In genomic region chr3:47193871-47194859, GRCh38 we compare ENCODE assay signal across 31 cellular contexts. TPM values are rescaled to one million over a fixed set of nuclear protein-coding genes. Genes with fewer than 3 reads are reported as not detected.
DNase-seq lines count a peak whose midpoint lies in the region; ATAC-seq and TF ChIP-seq lines count a peak whose summit lies in the region.
"Had no signal": no experiment of that assay in that cellular context is flagged by ENCODE, and none has a peak within 500 bp of the region (broad histone marks: within the 10 kb centered on the region; RNA-seq: fewer than 3 reads in every experiment).

No MANE protein-coding gene starts in this region.

- CTCF ChIA-PET in mammary epithelial cell (lab: Charles Lee; ENCODE audit: low non-redundant PET): no interaction called here
- CTCF ChIA-PET in CD4-positive, alpha-beta memory T cell (lab: Charles Lee; ENCODE audit: partially characterized antibody): no interaction called here

- no peak overlapping the region for H2AFZ ChIP-seq in mammary epithelial cell (ENCODE audit: low read depth, low read length)
- H2AFZ ChIP-seq: parathyroid adenoma had no signal

- no peak overlapping the region for H3K4me2 ChIP-seq in mammary epithelial cell (ENCODE audit: insufficient read depth, low read depth, low read length)

- H3K9me3 ChIP-seq in mammary epithelial cell (replicated peaks; ENCODE audit: insufficient read depth, low read length): no peaks in the 10 kb centered on the region
- no peaks in the 10 kb centered on the region for H3K9me3 ChIP-seq in CD4-positive, alpha-beta memory T cell (ENCODE audit: control insufficient read depth in 1 of 2, low read length in 2 of 2)
- H3K9me3 ChIP-seq: gastroesophageal sphincter, lower lobe of right lung, thoracic aorta, uterus had no signal

- TF ChIP-seq CTCF in AG10803 (conservative IDR thresholded peaks at IDR 0.05; ENCODE audit: low read length) (no peak), mammary epithelial cell (conservative IDR thresholded peaks at IDR 0.05 in 1 of 2, IDR thresholded peaks at IDR 0.05 in 1 of 2; ENCODE audit: extremely low read depth in 1 of 2, insufficient read depth in 1 of 2, low read depth in 1 of 2, low read length in 2 of 2) (no peak), fibroblast of the aortic adventitia (IDR thresholded peaks at IDR 0.05; ENCODE audit: insufficient read depth, low read length) (no peak)

- WGBS in mammary epithelial cell (ENCODE audit: low coverage, missing lambda C conversion rate): 100% methylated on average over 4 of the region's 4 CpGs

- no peak overlapping the region for H3K27ac Mint-ChIP-seq in CD4-positive, alpha-beta memory T cell
- H3K27ac Mint-ChIP-seq: activated CD4-positive, alpha-beta T cell treated with anti-CD3 and anti-CD28 coated beads, Interleukin-2, amount 10 ng/mL, durations not matched to agents 7 days and 5 days; T-helper 1 cell treated with Interleukin-12 subunit alpha and Interleukin-12 subunit beta and Interleukin-4 antibody, amounts not matched to agents 30 μg/mL and 1 μg/mL, for 36 hours had no signal

- H3K27me3 ChIP-seq in mammary epithelial cell (ENCODE audit: insufficient read depth, low read length): no peaks in the 10 kb centered on the region
- no peaks in the 10 kb centered on the region for H3K27me3 ChIP-seq in CD4-positive, alpha-beta memory T cell (ENCODE audit: insufficient read depth, low read length)
- H3K27me3 ChIP-seq: gastroesophageal sphincter, uterus had no signal

- H3K79me2 ChIP-seq in mammary epithelial cell (ENCODE audit: insufficient read depth, low read length): no peaks in the 10 kb centered on the region
- H3K79me2 ChIP-seq: parathyroid adenoma had no signal

- in situ Hi-C loops in mammary epithelial cell (cut with MboI; ENCODE audit: low sequenced_read_pairs in 2 of 2): no loop called here

- DNase-seq in AG10803 (ENCODE audit: low read depth) (peak; percentile 23), LHCN-M2 (ENCODE audit: low read depth) (peak; percentile 23), mammary epithelial cell (peak; percentile 1), fibroblast of the aortic adventitia (ENCODE audit: low read depth) (peak; percentile 40)
- DNase-seq in activated CD4-positive, alpha-beta T cell treated with anti-CD3 and anti-CD28 coated beads for 4 hours: no peak
- DNase-seq in CD4-positive, alpha-beta memory T cell: no peak
- no peak for DNase-seq in activated CD4-positive, alpha-beta T cell treated with anti-CD3 and anti-CD28 coated beads for 48 hours
- DNase-seq: activated CD4-positive, alpha-beta T cell treated with anti-CD3 and anti-CD28 coated beads, Interleukin-2, amount 10 ng/mL, durations not matched to agents 7 days and 5 days; activated naive CD4-positive, alpha-beta T cell treated with Interleukin-2 at 50 U/mL for 16 hours; activated T-cell treated with anti-CD3 and anti-CD28 coated beads, Interleukin-2, amount 50 U/mL, for 48 hours; amygdala; COR-L47; DND-41; islet precursor cell; KG1; lower lobe of right lung; NCI-H1694 treated with DMSO at 0.1 percent for 48 hours; NCI-H2171 treated with DMSO at 0.1 percent for 48 hours; NCI-H526 treated with DMSO at 0.1 percent for 48 hours; right cardiac atrium; stimulated activated naive CD8-positive, alpha-beta T cell treated with anti-CD3 and anti-CD28 coated beads, Interleukin-15, Interleukin-2, amounts not matched to agents 100 U/mL and 50 U/mL, for 24 hours; uterus had no signal

- H3K36me3 Mint-ChIP-seq in CD4-positive, alpha-beta memory T cell: peaks cover 0 to 18% of the 10 kb centered on the region in 2 donors

- POLR2A ChIA-PET in CD4-positive, alpha-beta memory T cell (lab: Charles Lee; ENCODE audit: partially characterized antibody): no interaction called here

- intact Hi-C loops in mammary epithelial cell (cut with micrococcal nuclease): no loop called here
- intact Hi-C loops in CD4-positive, alpha-beta memory T cell (cut with micrococcal nuclease): no loop called here

- no peak for ATAC-seq in HG03159 (IDR thresholded peaks at IDR 0.05; ENCODE audit: unreplicated experiment)
- ATAC-seq: gastroesophageal sphincter; HCT116; lower lobe of right lung; right cardiac atrium; stimulated activated naive CD8-positive, alpha-beta T cell treated with anti-CD3 and anti-CD28 coated beads, Interleukin-15, Interleukin-2, amounts not matched to agents 100 U/mL and 50 U/mL, for 24 hours had no signal

- H3K4me3 ChIP-seq in AG10803 (ENCODE audit: low read length) (no peak overlapping the region), mammary epithelial cell (replicated peaks in 1 of 3; ENCODE audit: insufficient read depth in 1 of 3, low read depth in 2 of 3, low read length in 3 of 3) (no peak overlapping the region), fibroblast of the aortic adventitia (ENCODE audit: low read depth, low read length) (no peak overlapping the region)
- H3K4me3 ChIP-seq in CD4-positive, alpha-beta memory T cell (ENCODE audit: low read length in 2 of 2): no peak overlapping the region
- H3K4me3 ChIP-seq: gastroesophageal sphincter, lower lobe of right lung, SK-N-MC, thoracic aorta, uterus had no signal

- H3K4me1 Mint-ChIP-seq in CD4-positive, alpha-beta memory T cell: no peaks in the 10 kb centered on the region
- H3K4me1 Mint-ChIP-seq: activated CD4-positive, alpha-beta T cell treated with anti-CD3 and anti-CD28 coated beads, Interleukin-2, amount 10 ng/mL, durations not matched to agents 7 days and 5 days; neural crest cell had no signal

- no peak overlapping the region for H3K9ac ChIP-seq in mammary epithelial cell (ENCODE audit: insufficient read depth, low read length)
- H3K9ac ChIP-seq: parathyroid adenoma had no signal

- H3K4me1 ChIP-seq in mammary epithelial cell (ENCODE audit: insufficient read depth, low read length): no peaks in the 10 kb centered on the region
- H3K4me1 ChIP-seq in CD4-positive, alpha-beta memory T cell (ENCODE audit: insufficient read depth, low read length): no peaks in the 10 kb centered on the region
- H3K4me1 ChIP-seq: gastroesophageal sphincter, lower lobe of right lung, parathyroid adenoma, uterus had no signal

- H4K20me1 ChIP-seq in mammary epithelial cell (ENCODE audit: insufficient read depth, low read length): no peaks in the 10 kb centered on the region

- BruUV-seq in mammary epithelial cell (replicated peaks; lab: Mats Ljungman, UMichigan): no TSS peak

- H3K27ac ChIP-seq in mammary epithelial cell (ENCODE audit: insufficient read depth, low read depth, low read length): no peak overlapping the region
- H3K27ac ChIP-seq in CD4-positive, alpha-beta memory T cell (ENCODE audit: low read depth, low read length): no peak overlapping the region
- H3K27ac ChIP-seq: gastroesophageal sphincter, lower lobe of right lung, parathyroid adenoma, RWPE1, SK-N-MC, thoracic aorta, uterus had no signal

- peaks cover 0 to 4% (median 1%) of the 10 kb centered on the region in 8 donors for H3K9me3 Mint-ChIP-seq in CD4-positive, alpha-beta memory T cell
- H3K9me3 Mint-ChIP-seq: neural crest cell; T-helper 1 cell treated with Interleukin-12 subunit alpha and Interleukin-12 subunit beta and Interleukin-4 antibody, amounts not matched to agents 30 μg/mL and 1 μg/mL, for 36 hours had no signal

- dilution Hi-C loops in mammary epithelial cell (cut with HindIII; ENCODE audit: low sequenced_read_pairs): loop anchor here (5.0 kb wide), 1 partner anchor 87 kb away; no protein-coding TSS in a partner anchor

- H3K4me3 Mint-ChIP-seq in CD4-positive, alpha-beta memory T cell: no peak overlapping the region
- H3K4me3 Mint-ChIP-seq: activated CD4-positive, alpha-beta T cell treated with anti-CD3 and anti-CD28 coated beads, Interleukin-2, amount 10 ng/mL, durations not matched to agents 7 days and 5 days; neural crest cell; T-helper 1 cell treated with Interleukin-12 subunit alpha and Interleukin-12 subunit beta and Interleukin-4 antibody, amounts not matched to agents 30 μg/mL and 1 μg/mL, for 36 hours had no signal

- no peaks in the 10 kb centered on the region for H3K27me3 Mint-ChIP-seq in CD4-positive, alpha-beta memory T cell
- H3K27me3 Mint-ChIP-seq: activated CD4-positive, alpha-beta T cell treated with anti-CD3 and anti-CD28 coated beads, Interleukin-2, amount 10 ng/mL, durations not matched to agents 7 days and 5 days had no signal

- no peaks in the 10 kb centered on the region for H3K36me3 ChIP-seq in mammary epithelial cell (ENCODE audit: insufficient read depth, low read length)
- no peaks in the 10 kb centered on the region for H3K36me3 ChIP-seq in CD4-positive, alpha-beta memory T cell (ENCODE audit: insufficient read depth, low read length)
- H3K36me3 ChIP-seq: gastroesophageal sphincter, lower lobe of right lung, thoracic aorta, uterus had no signal

RNA-seq across cellular contexts. Expression of gene SETD2, which starts 30.3 kb away (rescaled TPM):
- total RNA-seq in LHCN-M2 (2014; rRNA removed) (18.3 and 23.1 TPM in 2 replicates), mammary epithelial cell (10 to 100 TPM; 27.7 to 36.5 TPM), fibroblast of the aortic adventitia (ENCODE audit: low replicate concordance) (37.6 and 83.6 TPM in 2 replicates)
- polyA plus RNA-seq in LHCN-M2 (2012): 10.1 TPM
- 12.2 TPM for polyA plus RNA-seq in mammary epithelial cell
- polyA minus RNA-seq in mammary epithelial cell: 48.1 TPM
- total RNA-seq in CD4-positive, alpha-beta memory T cell: 10 to 100 TPM; 74.0 to 74.1 TPM
- polyA plus RNA-seq in CD4-positive, alpha-beta memory T cell: 10 to 100 TPM in 1 of 2 donors, 1 to 10 TPM in 1; 3.4 to 25.9 TPM

Comparison
In these comparisons a context has a peak if more than half of its experiments do, and no peak if none do; other contexts are left out.
1. DNase-seq: peak in AG10803 (single experiment), LHCN-M2 (single experiment), mammary epithelial cell (single experiment) and fibroblast of the aortic adventitia (single experiment); none in activated CD4-positive, alpha-beta T cell treated with anti-CD3 and anti-CD28 coated beads for 4 hours (0 of 2), CD4-positive, alpha-beta memory T cell (0 of 5) and activated CD4-positive, alpha-beta T cell treated with anti-CD3 and anti-CD28 coated beads for 48 hours (single experiment).